1 cellular context compared by ENCODE assay signal in the genomic region with DNA sequence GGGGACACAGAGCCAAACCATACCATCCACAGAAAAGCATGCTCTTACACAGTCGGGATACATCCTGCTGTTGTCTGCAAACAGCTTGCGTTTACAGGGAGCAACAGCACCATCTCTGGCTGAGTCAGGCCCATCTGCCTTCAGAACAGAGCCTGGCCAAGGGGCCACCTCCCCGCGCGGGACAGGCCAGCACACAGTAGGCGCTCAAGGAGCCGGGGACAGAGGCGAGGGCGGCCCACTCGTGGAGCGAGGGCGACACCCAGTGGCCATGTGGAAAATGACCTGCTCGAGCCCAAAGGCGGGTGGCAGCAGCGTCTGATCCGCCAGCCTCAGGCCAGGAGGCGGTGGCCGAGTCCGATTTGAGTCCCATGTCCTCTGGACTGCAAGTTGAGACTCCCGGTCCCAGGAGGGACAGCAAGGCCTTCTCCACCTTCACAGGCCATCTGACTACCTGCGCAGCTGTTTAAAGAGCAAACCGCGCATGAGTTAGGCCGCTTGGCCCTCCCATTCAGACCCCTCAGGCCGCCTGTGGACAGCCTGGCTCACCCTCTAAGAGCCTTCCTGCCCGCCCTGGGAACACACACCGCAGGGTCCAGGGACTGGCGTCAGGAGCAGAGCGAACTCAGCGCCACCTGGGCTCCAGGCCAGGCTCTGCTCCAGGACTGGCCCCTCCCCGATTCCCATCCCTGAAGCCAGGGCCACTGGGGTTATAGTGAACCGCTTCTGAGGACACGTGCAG.
TF ChIP-seq lines count a peak whose summit lies in the region.

No MANE protein-coding gene starts in this region.

TF ChIP-seq in HepG2, 621 proteins besides CTCF, POLR2A, EP300 and RAD21 (continued from another document and continues in another):
- TF ChIP-seq, protein P1, sequence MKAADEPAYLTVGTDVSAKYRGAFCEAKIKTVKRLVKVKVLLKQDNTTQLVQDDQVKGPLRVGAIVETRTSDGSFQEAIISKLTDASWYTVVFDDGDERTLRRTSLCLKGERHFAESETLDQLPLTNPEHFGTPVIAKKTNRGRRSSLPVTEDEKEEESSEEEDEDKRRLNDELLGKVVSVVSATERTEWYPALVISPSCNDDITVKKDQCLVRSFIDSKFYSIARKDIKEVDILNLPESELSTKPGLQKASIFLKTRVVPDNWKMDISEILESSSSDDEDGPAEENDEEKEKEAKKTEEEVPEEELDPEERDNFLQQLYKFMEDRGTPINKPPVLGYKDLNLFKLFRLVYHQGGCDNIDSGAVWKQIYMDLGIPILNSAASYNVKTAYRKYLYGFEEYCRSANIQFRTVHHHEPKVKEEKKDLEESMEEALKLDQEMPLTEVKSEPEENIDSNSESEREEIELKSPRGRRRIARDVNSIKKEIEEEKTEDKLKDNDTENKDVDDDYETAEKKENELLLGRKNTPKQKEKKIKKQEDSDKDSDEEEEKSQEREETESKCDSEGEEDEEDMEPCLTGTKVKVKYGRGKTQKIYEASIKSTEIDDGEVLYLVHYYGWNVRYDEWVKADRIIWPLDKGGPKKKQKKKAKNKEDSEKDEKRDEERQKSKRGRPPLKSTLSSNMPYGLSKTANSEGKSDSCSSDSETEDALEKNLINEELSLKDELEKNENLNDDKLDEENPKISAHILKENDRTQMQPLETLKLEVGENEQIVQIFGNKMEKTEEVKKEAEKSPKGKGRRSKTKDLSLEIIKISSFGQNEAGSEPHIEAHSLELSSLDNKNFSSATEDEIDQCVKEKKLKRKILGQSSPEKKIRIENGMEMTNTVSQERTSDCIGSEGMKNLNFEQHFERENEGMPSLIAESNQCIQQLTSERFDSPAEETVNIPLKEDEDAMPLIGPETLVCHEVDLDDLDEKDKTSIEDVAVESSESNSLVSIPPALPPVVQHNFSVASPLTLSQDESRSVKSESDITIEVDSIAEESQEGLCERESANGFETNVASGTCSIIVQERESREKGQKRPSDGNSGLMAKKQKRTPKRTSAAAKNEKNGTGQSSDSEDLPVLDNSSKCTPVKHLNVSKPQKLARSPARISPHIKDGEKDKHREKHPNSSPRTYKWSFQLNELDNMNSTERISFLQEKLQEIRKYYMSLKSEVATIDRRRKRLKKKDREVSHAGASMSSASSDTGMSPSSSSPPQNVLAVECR (CRISPR knock-in tag; IDR thresholded peaks at IDR 0.05; ENCODE audit: borderline replicate concordance): peak; percentile 82
- TF ChIP-seq ZNF30 (CRISPR knock-in tag; IDR thresholded peaks at IDR 0.05) (no peak), KLF11 (CRISPR knock-in tag; IDR thresholded peaks at IDR 0.05) (peak; percentile 60; the same call in 1 of the 2 replicates), ZNF3 (CRISPR knock-in tag; IDR thresholded peaks at IDR 0.05) (no peak), ZNF225 (CRISPR knock-in tag; IDR thresholded peaks at IDR 0.05) (peak; percentile 74; the same call in 1 of the 2 replicates), ZNF501 (CRISPR knock-in tag; IDR thresholded peaks at IDR 0.05) (peak; percentile 93), HDAC2 (CRISPR knock-in tag; IDR thresholded peaks at IDR 0.05) (0 out of 2 replicates have a peak, but pooled peaks have one; percentile 65), YEATS4 (CRISPR knock-in tag; IDR thresholded peaks at IDR 0.05; ENCODE audit: borderline replicate concordance) (peak; percentile 59; the same call in 1 of the 2 replicates), SNRNP70 (IDR thresholded peaks at IDR 0.05; ENCODE audit: low read depth, low read length) (no peak), ZNF816 (CRISPR knock-in tag; IDR thresholded peaks at IDR 0.05; ENCODE audit: borderline replicate concordance) (no peak), RAD51 (IDR thresholded peaks at IDR 0.05; ENCODE audit: borderline replicate concordance) (no peak), ZNF432 (CRISPR knock-in tag; IDR thresholded peaks at IDR 0.05; ENCODE audit: borderline replicate concordance) (no peak), FIP1L1 (IDR thresholded peaks at IDR 0.05; ENCODE audit: borderline replicate concordance, insufficient read depth, low read depth, low read length) (no peak), ZNF496 (CRISPR knock-in tag; IDR thresholded peaks at IDR 0.05; ENCODE audit: insufficient replicate concordance) (no peak), NR2F2 (IDR thresholded peaks at IDR 0.05; ENCODE audit: borderline replicate concordance, low read depth) (peak; percentile 16; the same call in 1 of the 2 replicates), ZNF839 (CRISPR knock-in tag; IDR thresholded peaks at IDR 0.05; ENCODE audit: borderline replicate concordance) (0 out of 2 replicates have a peak, but pooled peaks have one; percentile 82), ZZZ3 (CRISPR knock-in tag; IDR thresholded peaks at IDR 0.05; ENCODE audit: borderline replicate concordance) (peak; percentile 74), MTA1 (CRISPR knock-in tag; IDR thresholded peaks at IDR 0.05; ENCODE audit: borderline replicate concordance) (peak; percentile 67; the same call in 1 of the 2 replicates), ZNF510 (CRISPR knock-in tag; IDR thresholded peaks at IDR 0.05; ENCODE audit: low read depth) (no peak), ZNF350 (CRISPR knock-in tag; IDR thresholded peaks at IDR 0.05; ENCODE audit: borderline replicate concordance, low read depth) (peak; percentile 90), ZNF317 (CRISPR knock-in tag; IDR thresholded peaks at IDR 0.05) (peak; percentile 25), ZBTB20 (CRISPR knock-in tag; IDR thresholded peaks at IDR 0.05; ENCODE audit: borderline replicate concordance, low read depth) (peak; percentile 18; the same call in 1 of the 2 replicates), ETV6 (CRISPR knock-in tag; conservative IDR thresholded peaks at IDR 0.05) (peak; percentile 36; the same call in 1 of the 2 replicates), NFIC (IDR thresholded peaks at IDR 0.05; ENCODE audit: low read length) (no peak), EED (CRISPR knock-in tag; IDR thresholded peaks at IDR 0.05) (peak; percentile 61; the same call in 1 of the 2 replicates), AGO1 (IDR thresholded peaks at IDR 0.05; ENCODE audit: low read depth, low read length, poor library complexity, severe bottlenecking) (no peak), MIER3 (CRISPR knock-in tag; IDR thresholded peaks at IDR 0.05; ENCODE audit: borderline replicate concordance) (no peak), ZNF83 (CRISPR knock-in tag; IDR thresholded peaks at IDR 0.05; ENCODE audit: borderline replicate concordance) (peak; percentile 49; the same call in 1 of the 2 replicates), ZNF562 (CRISPR knock-in tag; IDR thresholded peaks at IDR 0.05; ENCODE audit: borderline replicate concordance) (no peak)
- TF ChIP-seq, protein P2, sequence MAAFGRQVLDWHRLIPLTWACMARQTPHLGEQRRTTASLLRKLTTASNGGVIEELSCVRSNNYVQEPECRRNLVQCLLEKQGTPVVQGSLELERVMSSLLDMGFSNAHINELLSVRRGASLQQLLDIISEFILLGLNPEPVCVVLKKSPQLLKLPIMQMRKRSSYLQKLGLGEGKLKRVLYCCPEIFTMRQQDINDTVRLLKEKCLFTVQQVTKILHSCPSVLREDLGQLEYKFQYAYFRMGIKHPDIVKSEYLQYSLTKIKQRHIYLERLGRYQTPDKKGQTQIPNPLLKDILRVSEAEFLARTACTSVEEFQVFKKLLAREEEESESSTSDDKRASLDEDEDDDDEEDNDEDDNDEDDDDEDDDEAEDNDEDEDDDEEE (CRISPR knock-in tag; IDR thresholded peaks at IDR 0.05): 0 out of 2 replicates have a peak, but pooled peaks have one; percentile 17
- TF ChIP-seq, protein P3, sequence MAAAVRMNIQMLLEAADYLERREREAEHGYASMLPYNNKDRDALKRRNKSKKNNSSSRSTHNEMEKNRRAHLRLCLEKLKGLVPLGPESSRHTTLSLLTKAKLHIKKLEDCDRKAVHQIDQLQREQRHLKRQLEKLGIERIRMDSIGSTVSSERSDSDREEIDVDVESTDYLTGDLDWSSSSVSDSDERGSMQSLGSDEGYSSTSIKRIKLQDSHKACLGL (CRISPR knock-in tag; IDR thresholded peaks at IDR 0.05): no peak
- TF ChIP-seq, protein P4, sequence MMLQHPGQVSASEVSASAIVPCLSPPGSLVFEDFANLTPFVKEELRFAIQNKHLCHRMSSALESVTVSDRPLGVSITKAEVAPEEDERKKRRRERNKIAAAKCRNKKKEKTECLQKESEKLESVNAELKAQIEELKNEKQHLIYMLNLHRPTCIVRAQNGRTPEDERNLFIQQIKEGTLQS (CRISPR knock-in tag; IDR thresholded peaks at IDR 0.05): no peak
- TF ChIP-seq, protein P5, sequence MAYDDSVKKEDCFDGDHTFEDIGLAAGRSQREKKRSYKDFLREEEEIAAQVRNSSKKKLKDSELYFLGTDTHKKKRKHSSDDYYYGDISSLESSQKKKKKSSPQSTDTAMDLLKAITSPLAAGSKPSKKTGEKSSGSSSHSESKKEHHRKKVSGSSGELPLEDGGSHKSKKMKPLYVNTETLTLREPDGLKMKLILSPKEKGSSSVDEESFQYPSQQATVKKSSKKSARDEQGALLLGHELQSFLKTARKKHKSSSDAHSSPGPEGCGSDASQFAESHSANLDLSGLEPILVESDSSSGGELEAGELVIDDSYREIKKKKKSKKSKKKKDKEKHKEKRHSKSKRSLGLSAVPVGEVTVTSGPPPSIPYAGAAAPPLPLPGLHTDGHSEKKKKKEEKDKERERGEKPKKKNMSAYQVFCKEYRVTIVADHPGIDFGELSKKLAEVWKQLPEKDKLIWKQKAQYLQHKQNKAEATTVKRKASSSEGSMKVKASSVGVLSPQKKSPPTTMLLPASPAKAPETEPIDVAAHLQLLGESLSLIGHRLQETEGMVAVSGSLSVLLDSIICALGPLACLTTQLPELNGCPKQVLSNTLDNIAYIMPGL (CRISPR knock-in tag; IDR thresholded peaks at IDR 0.05; ENCODE audit: borderline replicate concordance in 1 of 2, low read depth in 1 of 2): peak; percentile 94 to 96
- TF ChIP-seq, protein P6, sequence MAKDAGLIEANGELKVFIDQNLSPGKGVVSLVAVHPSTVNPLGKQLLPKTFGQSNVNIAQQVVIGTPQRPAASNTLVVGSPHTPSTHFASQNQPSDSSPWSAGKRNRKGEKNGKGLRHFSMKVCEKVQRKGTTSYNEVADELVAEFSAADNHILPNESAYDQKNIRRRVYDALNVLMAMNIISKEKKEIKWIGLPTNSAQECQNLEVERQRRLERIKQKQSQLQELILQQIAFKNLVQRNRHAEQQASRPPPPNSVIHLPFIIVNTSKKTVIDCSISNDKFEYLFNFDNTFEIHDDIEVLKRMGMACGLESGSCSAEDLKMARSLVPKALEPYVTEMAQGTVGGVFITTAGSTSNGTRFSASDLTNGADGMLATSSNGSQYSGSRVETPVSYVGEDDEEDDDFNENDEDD (CRISPR knock-in tag; IDR thresholded peaks at IDR 0.05; ENCODE audit: borderline replicate concordance): no peak
- TF ChIP-seq, protein P7, sequence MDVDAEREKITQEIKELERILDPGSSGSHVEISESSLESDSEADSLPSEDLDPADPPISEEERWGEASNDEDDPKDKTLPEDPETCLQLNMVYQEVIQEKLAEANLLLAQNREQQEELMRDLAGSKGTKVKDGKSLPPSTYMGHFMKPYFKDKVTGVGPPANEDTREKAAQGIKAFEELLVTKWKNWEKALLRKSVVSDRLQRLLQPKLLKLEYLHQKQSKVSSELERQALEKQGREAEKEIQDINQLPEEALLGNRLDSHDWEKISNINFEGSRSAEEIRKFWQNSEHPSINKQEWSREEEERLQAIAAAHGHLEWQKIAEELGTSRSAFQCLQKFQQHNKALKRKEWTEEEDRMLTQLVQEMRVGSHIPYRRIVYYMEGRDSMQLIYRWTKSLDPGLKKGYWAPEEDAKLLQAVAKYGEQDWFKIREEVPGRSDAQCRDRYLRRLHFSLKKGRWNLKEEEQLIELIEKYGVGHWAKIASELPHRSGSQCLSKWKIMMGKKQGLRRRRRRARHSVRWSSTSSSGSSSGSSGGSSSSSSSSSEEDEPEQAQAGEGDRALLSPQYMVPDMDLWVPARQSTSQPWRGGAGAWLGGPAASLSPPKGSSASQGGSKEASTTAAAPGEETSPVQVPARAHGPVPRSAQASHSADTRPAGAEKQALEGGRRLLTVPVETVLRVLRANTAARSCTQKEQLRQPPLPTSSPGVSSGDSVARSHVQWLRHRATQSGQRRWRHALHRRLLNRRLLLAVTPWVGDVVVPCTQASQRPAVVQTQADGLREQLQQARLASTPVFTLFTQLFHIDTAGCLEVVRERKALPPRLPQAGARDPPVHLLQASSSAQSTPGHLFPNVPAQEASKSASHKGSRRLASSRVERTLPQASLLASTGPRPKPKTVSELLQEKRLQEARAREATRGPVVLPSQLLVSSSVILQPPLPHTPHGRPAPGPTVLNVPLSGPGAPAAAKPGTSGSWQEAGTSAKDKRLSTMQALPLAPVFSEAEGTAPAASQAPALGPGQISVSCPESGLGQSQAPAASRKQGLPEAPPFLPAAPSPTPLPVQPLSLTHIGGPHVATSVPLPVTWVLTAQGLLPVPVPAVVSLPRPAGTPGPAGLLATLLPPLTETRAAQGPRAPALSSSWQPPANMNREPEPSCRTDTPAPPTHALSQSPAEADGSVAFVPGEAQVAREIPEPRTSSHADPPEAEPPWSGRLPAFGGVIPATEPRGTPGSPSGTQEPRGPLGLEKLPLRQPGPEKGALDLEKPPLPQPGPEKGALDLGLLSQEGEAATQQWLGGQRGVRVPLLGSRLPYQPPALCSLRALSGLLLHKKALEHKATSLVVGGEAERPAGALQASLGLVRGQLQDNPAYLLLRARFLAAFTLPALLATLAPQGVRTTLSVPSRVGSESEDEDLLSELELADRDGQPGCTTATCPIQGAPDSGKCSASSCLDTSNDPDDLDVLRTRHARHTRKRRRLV (CRISPR knock-in tag; IDR thresholded peaks at IDR 0.05): no peak
- TF ChIP-seq, protein P8, sequence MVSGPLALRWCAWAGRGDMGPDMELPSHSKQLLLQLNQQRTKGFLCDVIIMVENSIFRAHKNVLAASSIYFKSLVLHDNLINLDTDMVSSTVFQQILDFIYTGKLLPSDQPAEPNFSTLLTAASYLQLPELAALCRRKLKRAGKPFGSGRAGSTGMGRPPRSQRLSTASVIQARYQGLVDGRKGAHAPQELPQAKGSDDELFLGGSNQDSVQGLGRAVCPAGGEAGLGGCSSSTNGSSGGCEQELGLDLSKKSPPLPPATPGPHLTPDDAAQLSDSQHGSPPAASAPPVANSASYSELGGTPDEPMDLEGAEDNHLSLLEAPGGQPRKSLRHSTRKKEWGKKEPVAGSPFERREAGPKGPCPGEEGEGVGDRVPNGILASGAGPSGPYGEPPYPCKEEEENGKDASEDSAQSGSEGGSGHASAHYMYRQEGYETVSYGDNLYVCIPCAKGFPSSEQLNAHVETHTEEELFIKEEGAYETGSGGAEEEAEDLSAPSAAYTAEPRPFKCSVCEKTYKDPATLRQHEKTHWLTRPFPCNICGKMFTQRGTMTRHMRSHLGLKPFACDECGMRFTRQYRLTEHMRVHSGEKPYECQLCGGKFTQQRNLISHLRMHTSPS (CRISPR knock-in tag; IDR thresholded peaks at IDR 0.05; ENCODE audit: low read depth): peak; percentile 75; the same call in 1 of the 2 replicates
- TF ChIP-seq, protein P9, sequence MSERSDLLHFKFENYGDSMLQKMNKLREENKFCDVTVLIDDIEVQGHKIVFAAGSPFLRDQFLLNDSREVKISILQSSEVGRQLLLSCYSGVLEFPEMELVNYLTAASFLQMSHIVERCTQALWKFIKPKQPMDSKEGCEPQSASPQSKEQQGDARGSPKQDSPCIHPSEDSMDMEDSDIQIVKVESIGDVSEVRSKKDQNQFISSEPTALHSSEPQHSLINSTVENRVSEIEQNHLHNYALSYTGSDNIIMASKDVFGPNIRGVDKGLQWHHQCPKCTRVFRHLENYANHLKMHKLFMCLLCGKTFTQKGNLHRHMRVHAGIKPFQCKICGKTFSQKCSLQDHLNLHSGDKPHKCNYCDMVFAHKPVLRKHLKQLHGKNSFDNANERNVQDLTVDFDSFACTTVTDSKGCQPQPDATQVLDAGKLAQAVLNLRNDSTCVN (CRISPR knock-in tag; IDR thresholded peaks at IDR 0.05; ENCODE audit: borderline replicate concordance): no peak
- TF ChIP-seq, protein P10, sequence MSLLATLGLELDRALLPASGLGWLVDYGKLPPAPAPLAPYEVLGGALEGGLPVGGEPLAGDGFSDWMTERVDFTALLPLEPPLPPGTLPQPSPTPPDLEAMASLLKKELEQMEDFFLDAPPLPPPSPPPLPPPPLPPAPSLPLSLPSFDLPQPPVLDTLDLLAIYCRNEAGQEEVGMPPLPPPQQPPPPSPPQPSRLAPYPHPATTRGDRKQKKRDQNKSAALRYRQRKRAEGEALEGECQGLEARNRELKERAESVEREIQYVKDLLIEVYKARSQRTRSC (CRISPR knock-in tag; IDR thresholded peaks at IDR 0.05; ENCODE audit: low read depth): 0 out of 2 replicates have a peak, but pooled peaks have one; percentile 29
